In the genomic region with DNA sequence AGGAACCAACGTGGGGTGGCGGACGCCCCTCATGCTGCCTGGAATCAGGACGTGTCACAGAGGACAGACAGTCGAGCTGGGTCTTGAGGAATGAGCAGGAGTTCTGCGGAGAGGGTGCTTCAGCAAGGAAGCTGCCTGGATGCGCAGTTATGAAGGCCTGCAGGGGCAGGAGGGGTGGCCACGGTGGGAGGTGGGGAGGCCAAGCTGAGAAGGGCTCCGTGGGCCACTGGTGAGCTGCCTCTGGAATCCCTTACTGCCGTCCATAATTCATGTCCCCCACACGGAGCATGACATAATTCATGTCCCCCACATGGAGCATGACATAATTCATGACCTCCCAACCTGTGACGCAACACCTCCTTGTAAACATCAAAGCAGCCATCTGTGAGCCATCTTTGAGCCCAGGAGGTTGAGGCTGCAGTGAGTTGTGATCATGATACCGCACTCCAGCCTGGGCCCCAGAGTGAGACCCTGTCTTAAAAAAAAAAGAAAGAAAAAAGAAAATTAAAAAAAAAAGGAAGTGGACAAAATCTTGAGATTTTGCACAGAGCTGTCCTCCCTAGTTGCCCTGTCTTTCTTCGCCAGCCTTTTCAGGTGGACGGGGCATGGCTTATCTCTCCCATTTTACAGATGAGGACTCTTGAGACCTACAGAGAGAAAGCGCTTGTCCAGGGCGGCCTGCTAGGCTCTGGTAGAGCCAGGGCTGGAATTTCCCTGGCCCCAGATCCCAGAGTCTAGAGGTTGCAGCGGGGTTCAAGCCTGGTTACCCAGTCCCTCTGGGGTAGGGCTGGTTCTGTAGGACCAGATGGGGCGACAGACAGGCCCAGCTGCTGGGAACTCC, we compare ENCODE assay signal across 10 cellular contexts. TPM values are rescaled to one million over a fixed set of nuclear protein-coding genes. Genes with fewer than 3 reads are reported as not detected.
DNase-seq lines count a peak whose midpoint lies in the region; ATAC-seq, FAIRE-seq and TF ChIP-seq lines count a peak whose summit lies in the region.
"Had no signal": no experiment of that assay in that cellular context is flagged by ENCODE, and none has a peak within 500 bp of the region (broad histone marks: within the 10 kb centered on the region; RNA-seq: fewer than 3 reads in every experiment).

No MANE protein-coding gene starts in this region.

- H3K27ac ChIP-seq in astrocyte (ENCODE audit: low read depth, low read length) = peak overlapping the region; percentile 71

- H2AFZ ChIP-seq in astrocyte (ENCODE audit: low read depth, low read length) = peak overlapping the region; percentile 24

- TF ChIP-seq CTCF in HFFc6 (IDR thresholded peaks at IDR 0.05) (no peak), astrocyte (IDR thresholded peaks at IDR 0.05; ENCODE audit: insufficient read depth, low read depth, low read length) (no peak), mesothelial cell of epicardium (IDR thresholded peaks at IDR 0.05; ENCODE audit: unreplicated experiment) (no peak)

- no peaks in the 10 kb centered on the region for H3K27me3 ChIP-seq in astrocyte (ENCODE audit: insufficient read depth, low read length)

- peaks cover 34% of the 10 kb centered on the region for H3K4me1 Mint-ChIP-seq in HFFc6 (ENCODE audit: low read depth)
- peaks cover 28% of the 10 kb centered on the region for H3K4me1 Mint-ChIP-seq in astrocyte (ENCODE audit: low read depth, unreplicated experiment)
- peaks cover 17% of the 10 kb centered on the region for H3K4me1 Mint-ChIP-seq in mesothelial cell of epicardium

- DNase-seq in A172 (ENCODE audit: low spot score) (peak; percentile 12), HFFc6 (peak; percentile 57), astrocyte (ENCODE audit: low read depth) (peak; percentile 64), left lobe of liver (ENCODE audit: low spot score) (no peak), NCI-H526 treated with DMSO at 0.1 percent for 48 hours (lab: John Stamatoyannopoulos, UW) (no peak), mesothelial cell of epicardium (ENCODE audit: low spot score in 2 of 2, unreplicated experiment in 2 of 2) (no peak), SHP77 treated with DMSO at 0.1 percent for 48 hours (lab: John Stamatoyannopoulos, UW) (no peak)
- DNase-seq: CD4-positive, CD25-positive, alpha-beta regulatory T cell; T-helper 17 cell had no signal

- H3K9ac ChIP-seq in astrocyte (ENCODE audit: low read length) = no peak overlapping the region

- H3K36me3 Mint-ChIP-seq in HFFc6 (ENCODE audit: low read depth) (no peaks in the 10 kb centered on the region), astrocyte (ENCODE audit: low read depth, unreplicated experiment) (no peaks in the 10 kb centered on the region), mesothelial cell of epicardium (no peaks in the 10 kb centered on the region)
- H3K36me3 Mint-ChIP-seq: CD4-positive, CD25-positive, alpha-beta regulatory T cell had no signal

- no peaks in the 10 kb centered on the region for H4K20me1 ChIP-seq in astrocyte (ENCODE audit: insufficient read depth, low read length)

- no peak for FAIRE-seq in astrocyte (lab: Jason Lieb, UNC)

- H3K27me3 Mint-ChIP-seq in HFFc6 (ENCODE audit: insufficient read depth) (peaks cover 7% of the 10 kb centered on the region), astrocyte (ENCODE audit: low read depth, unreplicated experiment) (peaks cover 8% of the 10 kb centered on the region), mesothelial cell of epicardium (ENCODE audit: low read depth) (no peaks in the 10 kb centered on the region)
- H3K27me3 Mint-ChIP-seq: T-helper 17 cell had no signal

- no peaks in the 10 kb centered on the region for H3K36me3 ChIP-seq in astrocyte (ENCODE audit: insufficient read depth, low read length)

- ATAC-seq in left lobe of liver = peak; percentile 8
- ATAC-seq in HG03354 (IDR thresholded peaks at IDR 0.05; ENCODE audit: poor library complexity, severe bottlenecking, unreplicated experiment) = no peak
- ATAC-seq: T-helper 17 cell had no signal

- H3K79me2 ChIP-seq in astrocyte (ENCODE audit: insufficient read depth, low read length) = no peaks in the 10 kb centered on the region

- H3K27ac Mint-ChIP-seq in HFFc6 (peak overlapping the region; percentile 76), astrocyte (ENCODE audit: unreplicated experiment) (no peak overlapping the region), mesothelial cell of epicardium (no peak overlapping the region)
- H3K27ac Mint-ChIP-seq: CD4-positive, CD25-positive, alpha-beta regulatory T cell; T-helper 17 cell had no signal

- H3K9me3 Mint-ChIP-seq in HFFc6 = no peaks in the 10 kb centered on the region
- H3K9me3 Mint-ChIP-seq in astrocyte (ENCODE audit: unreplicated experiment) = no peaks in the 10 kb centered on the region
- no peaks in the 10 kb centered on the region for H3K9me3 Mint-ChIP-seq in mesothelial cell of epicardium
- H3K9me3 Mint-ChIP-seq: CD4-positive, CD25-positive, alpha-beta regulatory T cell had no signal

- H3K4me3 Mint-ChIP-seq in HFFc6 = peak overlapping the region; percentile 41; the same call in 1 of the 2 replicates
- no peak overlapping the region for H3K4me3 Mint-ChIP-seq in astrocyte (ENCODE audit: unreplicated experiment)
- H3K4me3 Mint-ChIP-seq in mesothelial cell of epicardium = no peak overlapping the region
- H3K4me3 Mint-ChIP-seq: CD4-positive, CD25-positive, alpha-beta regulatory T cell; T-helper 17 cell had no signal

- H3K4me3 ChIP-seq in astrocyte (ENCODE audit: insufficient read depth, low read depth, low read length) = no peak overlapping the region

- H3K4me1 ChIP-seq in astrocyte (ENCODE audit: insufficient read depth, low read length) = peaks cover 42% of the 10 kb centered on the region

- H3K4me2 ChIP-seq in astrocyte (ENCODE audit: low read length) = peak overlapping the region; percentile 69

- no peaks in the 10 kb centered on the region for H3K9me3 ChIP-seq in astrocyte (ENCODE audit: insufficient read depth, low read depth, low read length)

RNA-seq across cellular contexts. Expression of a gene that starts 24.3 kb away (rescaled TPM):
- 6.5 and 10.7 TPM in 2 replicates for total RNA-seq in A172 (2014; rRNA removed; shearing (Covaris generic))
- total RNA-seq in HFFc6 (2021; fragmentation: NEBNext Ultra II Directional; extraction: Animal tissue kit (Norgen Biotek cat#: 25700)) = 1 to 10 TPM; 7.0 to 10.0 (median 7.7) TPM
- total RNA-seq in astrocyte (20.7 and 22.9 TPM in 2 replicates), left lobe of liver (16.8 TPM), mesothelial cell of epicardium (69.3 to 75.6 TPM (median 74.3 TPM) in 3 replicates)

RNA-seq across cellular contexts. Expression of a gene that starts 48.5 kb away (rescaled TPM):
- not detected in 2 replicates for total RNA-seq in A172 (2014; rRNA removed; shearing (Covaris generic))
- not detected for total RNA-seq in HFFc6 (2021; fragmentation: NEBNext Ultra II Directional; extraction: Animal tissue kit (Norgen Biotek cat#: 25700))
- 0.10 and 0.34 TPM in 2 replicates for total RNA-seq in astrocyte
- total RNA-seq in left lobe of liver = 0.30 TPM
- total RNA-seq in mesothelial cell of epicardium = 0.07 to 0.33 TPM (median 0.09 TPM) in 3 replicates
- total RNA-seq: CD4-positive, CD25-positive, alpha-beta regulatory T cell; T-helper 17 cell had no signal

RNA-seq across cellular contexts. Expression of a gene that starts 51.1 kb away (rescaled TPM):
- total RNA-seq in A172 (2014; rRNA removed; shearing (Covaris generic)) = not detected in 2 replicates
- total RNA-seq in HFFc6 (2021; fragmentation: NEBNext Ultra II Directional; extraction: Animal tissue kit (Norgen Biotek cat#: 25700)) = not detected
- total RNA-seq in astrocyte (not detected in 2 replicates), left lobe of liver (not detected), mesothelial cell of epicardium (0.14 to 0.60 TPM (median 0.18 TPM) in 3 replicates)
- total RNA-seq: CD4-positive, CD25-positive, alpha-beta regulatory T cell; T-helper 17 cell had no signal

Comparison
In these comparisons a context has a peak if more than half of its experiments do, and no peak if none do; other contexts are left out.
1. DNase-seq: peak in A172 (single experiment), HFFc6 (single experiment) and astrocyte (single experiment); none in left lobe of liver (single experiment), NCI-H526 treated with DMSO at 0.1 percent for 48 hours (single experiment), mesothelial cell of epicardium (0 of 2) and SHP77 treated with DMSO at 0.1 percent for 48 hours (single experiment).